ENCODE assay signal across 20 cellular contexts in genomic region chr17:68357886-68358285, GRCh38.
"Had no signal": no experiment of that assay in that cellular context is flagged by ENCODE, and none has a peak within 500 bp of the region (broad histone marks: within the 10 kb centered on the region; RNA-seq: fewer than 3 reads in every experiment).

No MANE protein-coding gene starts in this region.

- H3K27ac ChIP-seq: dorsolateral prefrontal cortex, gastrocnemius medialis, ovary, upper lobe of right lung, vagina had no signal

- H3K36me3 ChIP-seq: gastrocnemius medialis, ovary, upper lobe of right lung, vagina had no signal

- H3K4me1 ChIP-seq: upper lobe of right lung, vagina had no signal

- H3K4me3 ChIP-seq: dorsolateral prefrontal cortex, gastrocnemius medialis, heart right ventricle, ovary, upper lobe of right lung, vagina had no signal

- DNase-seq: cortex of kidney; dorsolateral prefrontal cortex; effector memory CD4-positive, alpha-beta T cell; gastrocnemius medialis; heart right ventricle; hypothalamus; islet precursor cell; mammary epithelial cell; naive thymus-derived CD4-positive, alpha-beta T cell; nucleus accumbens; ovary; right cardiac atrium; small intestine; stimulated activated CD4-positive, alpha-beta T cell treated with anti-CD3 and anti-CD28 coated beads, Interleukin-12 subunit alpha, Interleukin-12 subunit beta, amount 100 ng/mL, for 4 hours; stimulated activated naive CD4-positive, alpha-beta T cell treated with Interleukin-2 at 50 U/mL for 16 hours; upper lobe of right lung had no signal

- ATAC-seq: esophagus mucosa; gastrocnemius medialis; heart right ventricle; left lobe of liver; naive thymus-derived CD4-positive, alpha-beta T cell; right cardiac atrium; upper lobe of right lung had no signal

- H3K9me3 Mint-ChIP-seq: naive thymus-derived CD4-positive, alpha-beta T cell; neural crest cell had no signal

- H3K27me3 ChIP-seq: dorsolateral prefrontal cortex, gastrocnemius medialis, heart right ventricle, ovary, upper lobe of right lung, vagina had no signal

- H3K4me3 Mint-ChIP-seq: neural crest cell had no signal

- H3K27me3 Mint-ChIP-seq: naive thymus-derived CD4-positive, alpha-beta T cell had no signal

- H3K9me3 ChIP-seq: gastrocnemius medialis, heart right ventricle, ovary, upper lobe of right lung, vagina had no signal
